Comparison of ENCODE assay signal across 28 cellular contexts in genomic region chr5:89942171-89942570, GRCh38.
"Had no signal": no experiment of that assay in that cellular context is flagged by ENCODE, and none has a peak within 500 bp of the region (broad histone marks: within the 10 kb centered on the region; RNA-seq: fewer than 3 reads in every experiment).

No MANE protein-coding gene starts in this region.

- H3K36me3 Mint-ChIP-seq: stimulated activated effector memory CD8-positive, alpha-beta T cell treated with anti-CD3 and anti-CD28 coated beads, Interleukin-12 subunit alpha, Interleukin-12 subunit beta, amount 100 ng/mL, for 72 hours; stimulated activated memory B cell treated with anti-CD40 and anti-IgM and Interleukin-4, amounts not matched to agents 10 μg/mL and 1 μg/mL and 100 μg/mL, for 72 hours; type B pancreatic cell had no signal

- ATAC-seq: stimulated activated effector memory CD8-positive, alpha-beta T cell treated with anti-CD3 and anti-CD28 coated beads, Interleukin-12 subunit alpha, Interleukin-12 subunit beta, amount 100 ng/mL, for 72 hours; stimulated activated memory B cell treated with anti-CD40 and anti-IgM and Interleukin-4, amounts not matched to agents 10 μg/mL and 1 μg/mL and 100 μg/mL, for 72 hours; stimulated activated naive B cell treated with anti-CD40 and anti-IgM and Interleukin-4, amounts not matched to agents 10 μg/mL and 1 μg/mL and 100 μg/mL, for 72 hours; stimulated activated naive CD8-positive, alpha-beta T cell treated with anti-CD3 and anti-CD28 coated beads, Interleukin-15, amount 100 ng/mL, for 72 hours; stimulated activated naive CD8-positive, alpha-beta T cell treated with anti-CD3 and anti-CD28 coated beads, Interleukin-15, Interleukin-2, amounts not matched to agents 100 U/mL and 50 U/mL, for 24 hours; upper lobe of right lung had no signal

- H3K27me3 Mint-ChIP-seq: stimulated activated memory B cell treated with anti-CD40 and anti-IgM and Interleukin-4, amounts not matched to agents 10 μg/mL and 1 μg/mL and 100 μg/mL, for 72 hours; stimulated activated naive B cell treated with anti-CD40 and anti-IgM and Interleukin-4, amounts not matched to agents 10 μg/mL and 1 μg/mL and 100 μg/mL, for 72 hours; stimulated activated naive CD8-positive, alpha-beta T cell treated with anti-CD3 and anti-CD28 coated beads, Interleukin-15, amount 100 ng/mL, for 72 hours; stimulated activated naive CD8-positive, alpha-beta T cell treated with anti-CD3 and anti-CD28 coated beads, Interleukin-15, Interleukin-2, amounts not matched to agents 100 ng/mL and 50 ng/mL, for 24 hours; type B pancreatic cell had no signal

- H3K36me3 ChIP-seq: stomach, suprapubic skin, thoracic aorta, thyroid gland, tibial artery, tibial nerve, transverse colon, upper lobe of left lung, upper lobe of right lung, uterus, vagina had no signal

- DNase-seq: stimulated activated CD4-positive, alpha-beta T cell treated with anti-CD3 and anti-CD28 coated beads, Interleukin-2, amount 100 ng/mL, for 24 hours; stimulated activated CD4-positive, alpha-beta T cell treated with anti-CD3 and anti-CD28 coated beads, Interleukin-2, amount 100 ng/mL, for 48 hours; stimulated activated CD4-positive, alpha-beta T cell treated with anti-CD3 and anti-CD28 coated beads, Interleukin-4, amount 100 ng/mL, for 24 hours; stimulated activated CD4-positive, alpha-beta T cell treated with anti-CD3 and anti-CD28 coated beads, Interleukin-4, amount 100 ng/mL, for 4 hours; stimulated activated CD8-positive, alpha-beta memory T cell treated with anti-CD3 and anti-CD28 coated beads, Interleukin-4, amount 100 ng/mL, for 48 hours; stimulated activated naive B cell treated with anti-CD40 and anti-IgM and Interleukin-4, amounts not matched to agents 10 μg/mL and 1 μg/mL and 100 μg/mL, for 72 hours; stimulated activated naive CD4-positive, alpha-beta T cell; stimulated activated naive CD4-positive, alpha-beta T cell treated with Interleukin-2 at 50 U/mL for 16 hours; stimulated activated naive CD8-positive, alpha-beta T cell treated with anti-CD3 and anti-CD28 coated beads, Interleukin-15, amount 100 ng/mL, for 72 hours; stimulated activated naive CD8-positive, alpha-beta T cell treated with anti-CD3 and anti-CD28 coated beads, Interleukin-15, Interleukin-2, amounts not matched to agents 100 U/mL and 50 U/mL, for 24 hours; stomach; substantia nigra; testis; thyroid gland; tibial artery; transverse colon; trophoblast cell; upper lobe of left lung; upper lobe of right lung; uterus had no signal

- H3K9me3 Mint-ChIP-seq: stimulated activated memory B cell treated with anti-CD40 and anti-IgM and Interleukin-4, amounts not matched to agents 10 μg/mL and 1 μg/mL and 100 μg/mL, for 72 hours; stimulated activated naive CD8-positive, alpha-beta T cell treated with anti-CD3 and anti-CD28 coated beads, Interleukin-15, amount 100 ng/mL, for 72 hours; type B pancreatic cell had no signal

- H3K4me3 ChIP-seq: stomach, suprapubic skin, testis, thoracic aorta, thyroid gland, tibial artery, tibial nerve, transverse colon, upper lobe of left lung, upper lobe of right lung, uterus, vagina had no signal

- H3K9me3 ChIP-seq: stomach, suprapubic skin, testis, thoracic aorta, thyroid gland, tibial artery, tibial nerve, transverse colon, upper lobe of left lung, upper lobe of right lung, uterus, vagina had no signal

- H3K4me1 Mint-ChIP-seq: stimulated activated effector memory CD8-positive, alpha-beta T cell treated with anti-CD3 and anti-CD28 coated beads, Interleukin-12 subunit alpha, Interleukin-12 subunit beta, amount 100 ng/mL, for 72 hours; stimulated activated memory B cell treated with anti-CD40 and anti-IgM and Interleukin-4, amounts not matched to agents 10 μg/mL and 1 μg/mL and 100 μg/mL, for 72 hours; stimulated activated naive B cell treated with anti-CD40 and anti-IgM and Interleukin-4, amounts not matched to agents 10 μg/mL and 1 μg/mL and 100 μg/mL, for 72 hours; stimulated activated naive CD8-positive, alpha-beta T cell treated with anti-CD3 and anti-CD28 coated beads, Interleukin-15, amount 100 ng/mL, for 72 hours had no signal

- H3K27ac ChIP-seq: stomach, suprapubic skin, testis, thoracic aorta, thyroid gland, tibial artery, tibial nerve, transverse colon, upper lobe of left lung, upper lobe of right lung, uterus, vagina had no signal

- H3K27ac Mint-ChIP-seq: stimulated activated effector memory CD8-positive, alpha-beta T cell treated with anti-CD3 and anti-CD28 coated beads, Interleukin-12 subunit alpha, Interleukin-12 subunit beta, amount 100 ng/mL, for 72 hours; stimulated activated memory B cell treated with anti-CD40 and anti-IgM and Interleukin-4, amounts not matched to agents 10 μg/mL and 1 μg/mL and 100 μg/mL, for 72 hours; stimulated activated naive B cell treated with anti-CD40 and anti-IgM and Interleukin-4, amounts not matched to agents 10 μg/mL and 1 μg/mL and 100 μg/mL, for 72 hours; stimulated activated naive CD8-positive, alpha-beta T cell treated with anti-CD3 and anti-CD28 coated beads, Interleukin-15, amount 100 ng/mL, for 72 hours; stimulated activated naive CD8-positive, alpha-beta T cell treated with anti-CD3 and anti-CD28 coated beads, Interleukin-15, Interleukin-2, amounts not matched to agents 100 ng/mL and 50 ng/mL, for 24 hours; type B pancreatic cell had no signal

- H3K4me3 Mint-ChIP-seq: stimulated activated effector memory CD8-positive, alpha-beta T cell treated with anti-CD3 and anti-CD28 coated beads, Interleukin-12 subunit alpha, Interleukin-12 subunit beta, amount 100 ng/mL, for 72 hours; stimulated activated memory B cell treated with anti-CD40 and anti-IgM and Interleukin-4, amounts not matched to agents 10 μg/mL and 1 μg/mL and 100 μg/mL, for 72 hours; stimulated activated naive B cell treated with anti-CD40 and anti-IgM and Interleukin-4, amounts not matched to agents 10 μg/mL and 1 μg/mL and 100 μg/mL, for 72 hours; stimulated activated naive CD8-positive, alpha-beta T cell treated with anti-CD3 and anti-CD28 coated beads, Interleukin-15, amount 100 ng/mL, for 72 hours; stimulated activated naive CD8-positive, alpha-beta T cell treated with anti-CD3 and anti-CD28 coated beads, Interleukin-15, Interleukin-2, amounts not matched to agents 100 ng/mL and 50 ng/mL, for 24 hours; type B pancreatic cell had no signal

- H3K4me1 ChIP-seq: stomach, suprapubic skin, testis, thyroid gland, tibial nerve, transverse colon, upper lobe of left lung, upper lobe of right lung, uterus, vagina had no signal

- H3K27me3 ChIP-seq: stomach, suprapubic skin, testis, thyroid gland, tibial artery, tibial nerve, transverse colon, upper lobe of left lung, upper lobe of right lung, uterus, vagina had no signal
